19 cellular contexts compared by ENCODE assay signal in genomic region chr7:137916564-137916963, GRCh38.
A peak's percentile ranks its signal among the peaks of the same experiment; 100 is the strongest.
DNase-seq lines count a peak whose midpoint lies in the region; ATAC-seq and TF ChIP-seq lines count a peak whose summit lies in the region.
"Had no signal": no experiment of that assay in that cellular context is flagged by ENCODE, and none has a peak within 500 bp of the region (broad histone marks: within the 10 kb centered on the region; RNA-seq: fewer than 3 reads in every experiment).

No MANE protein-coding gene starts in this region.

- peaks cover 4% of the 10 kb centered on the region; the same call in 1 of the 2 replicates for H3K9me2 ChIP-seq in GM23338 (ENCODE audit: insufficient read depth)

- no peaks in the 10 kb centered on the region for H3K27me3 Mint-ChIP-seq in Caco-2 (ENCODE audit: insufficient read depth, unreplicated experiment)
- H3K27me3 Mint-ChIP-seq in GM23338 (ENCODE audit: insufficient read depth, low read depth, poor library complexity) = peaks cover 2% of the 10 kb centered on the region
- no peaks in the 10 kb centered on the region for H3K27me3 Mint-ChIP-seq in effector memory CD8-positive, alpha-beta T cell
- no peaks in the 10 kb centered on the region for H3K27me3 Mint-ChIP-seq in activated CD4-positive, alpha-beta T cell treated with anti-CD3 and anti-CD28 coated beads for 36 hours
- H3K27me3 Mint-ChIP-seq in activated T-cell treated with anti-CD3 and anti-CD28 coated beads, Interleukin-2, amount 50 U/mL, for 72 hours (ENCODE audit: low read depth) = no peaks in the 10 kb centered on the region
- H3K27me3 Mint-ChIP-seq: activated naive CD8-positive, alpha-beta T cell treated with anti-CD3 and anti-CD28 coated beads, Interleukin-2, amount 10 ng/mL, durations not matched to agents 7 days and 5 days had no signal

- no peak overlapping the region for H3K9ac ChIP-seq in rectal smooth muscle tissue (ENCODE audit: low read length)

- H3K27ac ChIP-seq in GM23338 (ENCODE audit: low read depth) (peak overlapping the region; percentile 87), rectal smooth muscle tissue (ENCODE audit: low read depth, low read length) (peak overlapping the region; percentile 32)
- H3K27ac ChIP-seq: right atrium auricular region had no signal

- no peaks in the 10 kb centered on the region for H3K27me3 ChIP-seq in Caco-2 (replicated peaks; ENCODE audit: control insufficient read depth, insufficient read depth, low read length)
- H3K27me3 ChIP-seq in GM23338 (ENCODE audit: insufficient read depth) = no peaks in the 10 kb centered on the region
- H3K27me3 ChIP-seq in rectal smooth muscle tissue (ENCODE audit: control insufficient read depth, insufficient read depth, low read length) = no peaks in the 10 kb centered on the region
- H3K27me3 ChIP-seq: esophagus muscularis mucosa, right atrium auricular region, stomach had no signal

- peak overlapping the region; percentile 53 for H3K27ac Mint-ChIP-seq in Caco-2 (ENCODE audit: unreplicated experiment)
- no peak overlapping the region for H3K27ac Mint-ChIP-seq in GM23338
- H3K27ac Mint-ChIP-seq in effector memory CD8-positive, alpha-beta T cell = peak overlapping the region; percentile 48 to 82
- no peak overlapping the region for H3K27ac Mint-ChIP-seq in activated CD4-positive, alpha-beta T cell treated with anti-CD3 and anti-CD28 coated beads for 36 hours
- H3K27ac Mint-ChIP-seq in activated T-cell treated with anti-CD3 and anti-CD28 coated beads, Interleukin-2, amount 50 U/mL, for 72 hours = no peak overlapping the region
- H3K27ac Mint-ChIP-seq: activated naive CD8-positive, alpha-beta T cell treated with anti-CD3 and anti-CD28 coated beads, Interleukin-2, amount 10 ng/mL, durations not matched to agents 7 days and 5 days had no signal

- no peak overlapping the region for H2AFZ ChIP-seq in GM23338

- no peaks in the 10 kb centered on the region for H3K9me3 ChIP-seq in Caco-2
- H3K9me3 ChIP-seq: esophagus muscularis mucosa, right atrium auricular region, stomach had no signal

- H3K4me2 ChIP-seq in GM23338 = no peak overlapping the region

- H3K79me2 ChIP-seq in GM23338 (replicated peaks; ENCODE audit: insufficient read depth) = peaks cover 42% of the 10 kb centered on the region

- H3K4me1 ChIP-seq in Caco-2 (no peaks in the 10 kb centered on the region), GM23338 (ENCODE audit: insufficient read depth) (peaks cover 29% of the 10 kb centered on the region), rectal smooth muscle tissue (ENCODE audit: control insufficient read depth, insufficient read depth, low read length) (peaks cover 9% of the 10 kb centered on the region)

- peaks cover 7% of the 10 kb centered on the region; the same call in 1 of the 2 replicates for H3F3A ChIP-seq in GM23338 (replicated peaks; ENCODE audit: low read depth)

- H3K36me3 Mint-ChIP-seq in Caco-2 (ENCODE audit: insufficient read depth, unreplicated experiment) (peaks cover 74% of the 10 kb centered on the region), GM23338 (ENCODE audit: low read depth) (peaks cover 57% of the 10 kb centered on the region)
- peaks cover 32% of the 10 kb centered on the region for H3K36me3 Mint-ChIP-seq in effector memory CD8-positive, alpha-beta T cell (ENCODE audit: insufficient read depth)
- H3K36me3 Mint-ChIP-seq in activated CD4-positive, alpha-beta T cell treated with anti-CD3 and anti-CD28 coated beads for 36 hours (ENCODE audit: low read depth) = peaks cover 23% of the 10 kb centered on the region
- peaks cover 0 to 8% of the 10 kb centered on the region in 2 donors for H3K36me3 Mint-ChIP-seq in activated T-cell treated with anti-CD3 and anti-CD28 coated beads, Interleukin-2, amount 50 U/mL, for 72 hours (ENCODE audit: insufficient read depth in 2 of 2)

- TF ChIP-seq CTCF in Caco-2 (IDR thresholded peaks at IDR 0.05; ENCODE audit: insufficient read depth in 1 of 2, low read depth in 1 of 2, low read length in 1 of 2, severe bottlenecking in 1 of 2, unreplicated experiment in 1 of 2) (no peak), GM23338 (conservative IDR thresholded peaks at IDR 0.05; ENCODE audit: low read depth in 2 of 2) (no peak)

- CTCF ChIA-PET in Caco-2 (lab: Charles Lee) = no interaction called here
- CTCF ChIA-PET in activated CD4-positive, alpha-beta T cell treated with anti-CD3 and anti-CD28 coated beads for 36 hours (lab: Charles Lee) = interaction anchor here (0.8 to 1.2 kb wide), 3 partner anchors 31 to 260 kb away, joined by 3 to 4 read pairs (median 3); no protein-coding TSS in a partner anchor

- no peak overlapping the region for H3K4me3 ChIP-seq in Caco-2 (ENCODE audit: low read depth, low read length)
- no peak overlapping the region for H3K4me3 ChIP-seq in GM23338
- no peak overlapping the region for H3K4me3 ChIP-seq in rectal smooth muscle tissue (ENCODE audit: low read length)
- H3K4me3 ChIP-seq: esophagus muscularis mucosa, right atrium auricular region, stomach had no signal

- H3K4me1 Mint-ChIP-seq in Caco-2 (ENCODE audit: low read depth, unreplicated experiment) (peaks cover 8% of the 10 kb centered on the region), GM23338 (peaks cover 24% of the 10 kb centered on the region)
- H3K4me1 Mint-ChIP-seq in effector memory CD8-positive, alpha-beta T cell (ENCODE audit: low read depth in 2 of 2) = peaks cover 14 to 22% of the 10 kb centered on the region in 2 donors
- H3K4me1 Mint-ChIP-seq in activated CD4-positive, alpha-beta T cell treated with anti-CD3 and anti-CD28 coated beads for 36 hours = peaks cover 10% of the 10 kb centered on the region
- H3K4me1 Mint-ChIP-seq in activated T-cell treated with anti-CD3 and anti-CD28 coated beads, Interleukin-2, amount 50 U/mL, for 72 hours (ENCODE audit: low read depth) = peaks cover 11% of the 10 kb centered on the region

- ATAC-seq in GM23338 = no peak
- ATAC-seq in effector memory CD8-positive, alpha-beta T cell (replicated peaks) = no peak
- no peak for ATAC-seq in activated CD4-positive, alpha-beta T cell treated with anti-CD3 and anti-CD28 coated beads for 36 hours
- no peak for ATAC-seq in activated T-cell treated with anti-CD3 and anti-CD28 coated beads, Interleukin-2, amount 50 U/mL, for 72 hours (replicated peaks in 1 of 2)
- ATAC-seq in GM18519 (IDR thresholded peaks at IDR 0.05; ENCODE audit: low FRiP score, unreplicated experiment) = no peak
- ATAC-seq: Right ventricle myocardium inferior had no signal

- intact Hi-C loops in Caco-2 (cut with micrococcal nuclease; ENCODE audit: unreplicated experiment) = loop anchor here (5.0 kb wide), 1 partner anchor 36 kb away; no protein-coding TSS in a partner anchor
- intact Hi-C loops in activated CD4-positive, alpha-beta T cell treated with anti-CD3 and anti-CD28 coated beads for 36 hours (cut with DNase I, micrococcal nuclease) = no loop called here

- H3K4me3 Mint-ChIP-seq in Caco-2 (ENCODE audit: unreplicated experiment) (no peak overlapping the region), GM23338 (no peak overlapping the region)
- H3K4me3 Mint-ChIP-seq in effector memory CD8-positive, alpha-beta T cell = no peak overlapping the region
- H3K4me3 Mint-ChIP-seq in activated CD4-positive, alpha-beta T cell treated with anti-CD3 and anti-CD28 coated beads for 36 hours = no peak overlapping the region
- H3K4me3 Mint-ChIP-seq in activated T-cell treated with anti-CD3 and anti-CD28 coated beads, Interleukin-2, amount 50 U/mL, for 72 hours = no peak overlapping the region
- H3K4me3 Mint-ChIP-seq: activated naive CD8-positive, alpha-beta T cell treated with anti-CD3 and anti-CD28 coated beads, Interleukin-2, amount 10 ng/mL, durations not matched to agents 7 days and 5 days; immature natural killer cell had no signal

- H3K36me3 ChIP-seq in Caco-2 (ENCODE audit: control insufficient read depth, insufficient read depth, low read length) (no peaks in the 10 kb centered on the region; the same call in none of the 2 replicates), GM23338 (ENCODE audit: insufficient read depth) (peaks cover 19% of the 10 kb centered on the region), rectal smooth muscle tissue (ENCODE audit: control insufficient read depth, insufficient read depth, low read length) (peaks cover 14% of the 10 kb centered on the region)

- POLR2A ChIA-PET in Caco-2 (lab: Charles Lee) = no interaction called here
- POLR2A ChIA-PET in activated CD4-positive, alpha-beta T cell treated with anti-CD3 and anti-CD28 coated beads for 36 hours (lab: Charles Lee) = no interaction called here

- no peaks in the 10 kb centered on the region for H3K9me3 Mint-ChIP-seq in Caco-2 (ENCODE audit: unreplicated experiment)
- peaks cover 11% of the 10 kb centered on the region; the same call in 2 of the 3 replicates for H3K9me3 Mint-ChIP-seq in GM23338
- no peaks in the 10 kb centered on the region for H3K9me3 Mint-ChIP-seq in effector memory CD8-positive, alpha-beta T cell
- H3K9me3 Mint-ChIP-seq in activated CD4-positive, alpha-beta T cell treated with anti-CD3 and anti-CD28 coated beads for 36 hours (ENCODE audit: low read depth) = no peaks in the 10 kb centered on the region
- no peaks in the 10 kb centered on the region for H3K9me3 Mint-ChIP-seq in activated T-cell treated with anti-CD3 and anti-CD28 coated beads, Interleukin-2, amount 50 U/mL, for 72 hours
- H3K9me3 Mint-ChIP-seq: immature natural killer cell had no signal

- no TSS peak for BruUV-seq in Caco-2 (replicated peaks; lab: Mats Ljungman, UMichigan)

- H4K20me1 ChIP-seq in GM23338 (replicated peaks; ENCODE audit: insufficient read depth) = no peaks in the 10 kb centered on the region

- no peak for DNase-seq in Caco-2
- DNase-seq in GM23338 (ENCODE audit: low spot score) = no peak
- no peak for DNase-seq in effector memory CD8-positive, alpha-beta T cell
- no peak for DNase-seq in activated CD4-positive, alpha-beta T cell treated with anti-CD3 and anti-CD28 coated beads for 36 hours
- no peak for DNase-seq in activated T-cell treated with anti-CD3 and anti-CD28 coated beads, Interleukin-2, amount 50 U/mL, for 72 hours
- DNase-seq in activated CD4-positive, alpha-beta T cell treated with anti-CD3 and anti-CD28 coated beads, Interleukin-2, amount 50 U/mL, for 1 hour = no peak
- DNase-seq: activated CD4-positive, alpha-beta T cell treated with anti-CD3 and anti-CD28 coated beads, Interleukin-2, amount 50 U/mL, for 4 hours; activated naive CD8-positive, alpha-beta T cell treated with anti-CD3 and anti-CD28 coated beads, Interleukin-2, amount 10 ng/mL, durations not matched to agents 7 days and 5 days; activated T-cell treated with anti-CD3 and anti-CD28 coated beads, Interleukin-2, amount 50 U/mL, for 1 hour; GF-D8; immature natural killer cell; NCI-H1930; NCI-H446 treated with DMSO at 0.1 percent for 48 hours; stomach had no signal

TF ChIP-seq in GM23338, 12 proteins besides CTCF, POLR2A, EP300 and RAD21 (continues in another document):
- TF ChIP-seq POLR2AphosphoS5 (IDR thresholded peaks at IDR 0.05; ENCODE audit: low read depth) = no peak
- no peak for TF ChIP-seq EZH2phosphoT487 (IDR thresholded peaks at IDR 0.05; ENCODE audit: unreplicated experiment)
- TF ChIP-seq NANOG (IDR thresholded peaks at IDR 0.05; ENCODE audit: borderline replicate concordance) = no peak

Comparison
In these comparisons a context has a peak if more than half of its experiments do, and no peak if none do; other contexts are left out.
1. H3K27ac Mint-ChIP-seq: peak in Caco-2 (single experiment) and effector memory CD8-positive, alpha-beta T cell (2 of 2); none in GM23338 (single experiment), activated CD4-positive, alpha-beta T cell treated with anti-CD3 and anti-CD28 coated beads for 36 hours (single experiment) and activated T-cell treated with anti-CD3 and anti-CD28 coated beads, Interleukin-2, amount 50 U/mL, for 72 hours (single experiment).